In the genomic region with DNA sequence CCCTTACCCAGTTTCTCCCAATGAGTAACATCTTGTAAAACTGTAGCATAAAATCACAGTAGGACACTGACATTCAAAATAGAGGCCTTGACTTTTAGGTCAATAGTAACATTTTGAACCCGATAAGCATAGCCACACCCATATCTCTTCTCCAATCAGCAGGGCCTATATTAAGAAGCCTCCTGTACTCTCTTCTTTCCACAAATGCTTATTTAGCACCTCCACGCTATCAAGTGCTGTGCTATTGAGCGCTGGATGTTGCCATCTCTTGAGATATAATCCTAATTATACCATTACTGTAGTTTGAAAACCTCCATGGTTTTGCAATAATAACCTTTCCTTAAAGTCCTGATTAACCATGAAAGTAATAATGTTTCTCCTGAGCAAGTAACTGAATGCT, we compare ENCODE assay signal across 5 cellular contexts. TPM values are rescaled to one million over a fixed set of nuclear protein-coding genes. Genes with fewer than 3 reads are reported as not detected.
"Had no signal": no experiment of that assay in that cellular context is flagged by ENCODE, and none has a peak within 500 bp of the region (broad histone marks: within the 10 kb centered on the region; RNA-seq: fewer than 3 reads in every experiment).

No MANE protein-coding gene starts in this region.

- DNase-seq: H9, HCEC 1CT, IMR-90 had no signal

- H3K4me3 ChIP-seq: GM23338 had no signal

- ATAC-seq: GM23338 had no signal

RNA-seq across cellular contexts. Expression of gene SLC26A4, which starts 43.2 kb away (rescaled TPM):
- total RNA-seq: HT-29 had no signal
- polyA plus RNA-seq: GM23338 had no signal
